8 cellular contexts compared by ENCODE assay signal in the genomic region with DNA sequence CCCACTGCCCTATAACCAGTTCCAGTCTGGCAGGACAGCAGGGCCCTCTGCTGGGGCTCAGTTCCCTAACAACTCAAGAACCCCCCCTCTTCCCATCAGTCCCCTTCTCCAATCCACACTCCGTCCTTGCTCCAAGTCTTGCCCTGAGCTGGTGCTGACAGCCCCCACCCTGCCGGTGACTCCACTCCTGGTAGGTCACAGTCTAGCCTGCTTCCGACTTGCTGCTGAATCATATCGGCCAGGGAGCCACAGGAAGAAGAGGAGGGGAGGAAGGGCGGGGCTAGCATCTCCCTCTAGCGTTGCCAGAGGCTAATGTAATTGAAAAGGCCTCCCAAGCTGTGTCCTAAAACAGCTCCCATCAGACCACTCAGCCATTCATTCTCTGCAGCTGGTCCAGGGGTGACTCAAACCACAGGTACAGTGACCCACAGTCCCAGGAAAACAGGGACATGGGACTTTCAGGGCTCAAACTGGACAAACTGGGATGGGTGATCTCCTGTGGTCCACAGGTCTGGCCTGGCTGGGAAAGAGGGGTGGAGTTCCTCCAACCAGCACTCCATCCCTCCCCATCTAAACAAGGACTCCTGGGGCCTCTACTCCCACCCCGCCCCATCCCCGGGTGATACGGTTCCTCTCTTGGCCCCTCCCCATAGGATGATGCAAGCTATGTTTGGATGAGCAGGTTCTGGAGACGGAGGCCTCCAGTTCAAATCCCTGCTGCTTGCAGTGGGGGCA.
A peak's percentile ranks its signal among the peaks of the same experiment; 100 is the strongest.
DNase-seq lines count a peak whose midpoint lies in the region; ATAC-seq, FAIRE-seq and TF ChIP-seq lines count a peak whose summit lies in the region.

No MANE protein-coding gene starts in this region.

- peak; percentile 36 for ATAC-seq in HG03159 (IDR thresholded peaks at IDR 0.05; ENCODE audit: unreplicated experiment)
- ATAC-seq in activated naive CD4-positive, alpha-beta T cell treated with anti-CD3 and anti-CD28 coated beads, Interleukin-2, amount 50 U/mL, for 72 hours, result peak; percentile 89 to 93

- no peaks in the 10 kb centered on the region for H3K9me3 Mint-ChIP-seq in activated naive CD4-positive, alpha-beta T cell treated with anti-CD3 and anti-CD28 coated beads, Interleukin-2, amount 50 U/mL, for 72 hours

- H3K4me3 ChIP-seq in right atrium auricular region, result no peak overlapping the region

- DNase-seq in GM18507 (ENCODE audit: extremely low spot score, insufficient read length, low read depth) (no peak), SKM-1 (lab: John Stamatoyannopoulos, UW; ENCODE audit: unreplicated experiment) (peak; percentile 74), right atrium auricular region (ENCODE audit: low spot score) (peak; percentile 94), NCI-H774 (lab: John Stamatoyannopoulos, UW) (no peak)
- DNase-seq in activated naive CD4-positive, alpha-beta T cell treated with anti-CD3 and anti-CD28 coated beads, Interleukin-2, amount 50 U/mL, for 72 hours (ENCODE audit: low spot score in 2 of 2), result peak; percentile 73 to 81
- peak; percentile 41 to 42 for DNase-seq in stimulated activated CD4-positive, alpha-beta T cell treated with anti-CD3 and anti-CD28 coated beads, Interleukin-1b, Interleukin-23, amount 100 ng/mL, for 1 hour (ENCODE audit: low read depth in 2 of 2)

- no peaks in the 10 kb centered on the region for H3K27me3 ChIP-seq in right atrium auricular region

- H3K27ac Mint-ChIP-seq in activated naive CD4-positive, alpha-beta T cell treated with anti-CD3 and anti-CD28 coated beads, Interleukin-2, amount 50 U/mL, for 72 hours, result peak overlapping the region in 1 of 2 donors; percentile 28

- no peaks in the 10 kb centered on the region for H3K36me3 Mint-ChIP-seq in activated naive CD4-positive, alpha-beta T cell treated with anti-CD3 and anti-CD28 coated beads, Interleukin-2, amount 50 U/mL, for 72 hours

- H3K36me3 ChIP-seq in right atrium auricular region, result no peaks in the 10 kb centered on the region

- TF ChIP-seq CTCF in 22Rv1 (IDR thresholded peaks at IDR 0.05) (0 out of 2 replicates have a peak, but pooled peaks have one; percentile 8), right atrium auricular region (IDR thresholded peaks at IDR 0.05) (peak; percentile 14 to 54)

- no peaks in the 10 kb centered on the region for H3K9me3 ChIP-seq in right atrium auricular region

- no peak overlapping the region for H3K27ac ChIP-seq in 22Rv1
- peak overlapping the region; percentile 29 to 70 for H3K27ac ChIP-seq in right atrium auricular region

- peak; percentile 98 for FAIRE-seq in GM18507 (lab: Jason Lieb, UNC)

- H3K4me1 ChIP-seq in right atrium auricular region, result peaks cover 0 to 38% of the 10 kb centered on the region in 2 donors

Comparison
In these comparisons a context has a peak if more than half of its experiments do, and no peak if none do; other contexts are left out.
1. DNase-seq: peak in SKM-1 (single experiment), activated naive CD4-positive, alpha-beta T cell treated with anti-CD3 and anti-CD28 coated beads, Interleukin-2, amount 50 U/mL, for 72 hours (2 of 2), right atrium auricular region (single experiment) and stimulated activated CD4-positive, alpha-beta T cell treated with anti-CD3 and anti-CD28 coated beads, Interleukin-1b, Interleukin-23, amount 100 ng/mL, for 1 hour (2 of 2); none in GM18507 (single experiment) and NCI-H774 (single experiment).